8 cellular contexts compared by ENCODE assay signal in genomic region chr3:51391566-51392300, GRCh38. TPM values are rescaled to one million over a fixed set of nuclear protein-coding genes. Genes with fewer than 3 reads are reported as not detected.
A peak's percentile ranks its signal among the peaks of the same experiment; 100 is the strongest.
DNase-seq lines count a peak whose midpoint lies in the region; ATAC-seq and TF ChIP-seq lines count a peak whose summit lies in the region.

No MANE protein-coding gene starts in this region.

- H3K4me3 ChIP-seq in GM06990 (replicated peaks; ENCODE audit: low read depth, low read length), result peak overlapping the region; percentile 82
- peak overlapping the region; percentile 98 for H3K4me3 ChIP-seq in OCI-LY3 (ENCODE audit: low read length)
- peak overlapping the region; percentile 36 to 76 (median 68) for H3K4me3 ChIP-seq in heart right ventricle
- peak overlapping the region; percentile 88 for H3K4me3 ChIP-seq in psoas muscle

- H3K27ac ChIP-seq in OCI-LY3 (ENCODE audit: low read length) (peak overlapping the region; percentile 62), heart right ventricle (peak overlapping the region; percentile 61 to 97 (median 90)), psoas muscle (peak overlapping the region; percentile 90)

- peaks cover 51% of the 10 kb centered on the region for H3K36me3 ChIP-seq in GM06990 (ENCODE audit: control insufficient read depth, insufficient read depth, low read length)
- peaks cover 75% of the 10 kb centered on the region for H3K36me3 ChIP-seq in OCI-LY3 (replicated peaks; ENCODE audit: low read depth, low read length)
- H3K36me3 ChIP-seq in heart right ventricle, result peaks cover 0 to 84% (median 42%) of the 10 kb centered on the region in 9 donors
- peaks cover 3 to 62% of the 10 kb centered on the region in 2 donors for H3K36me3 ChIP-seq in psoas muscle (ENCODE audit: insufficient read depth in 1 of 2, low read depth in 1 of 2)

- no peaks in the 10 kb centered on the region for H3K27me3 Mint-ChIP-seq in activated naive CD8-positive, alpha-beta T cell

- DNase-seq in GM06990 (ENCODE audit: extremely low read depth, insufficient read length), result peak; percentile 72
- DNase-seq in HCEC 1CT, result peak; percentile 22
- peak in 1 of 2 donors; percentile 32 for DNase-seq in heart right ventricle
- DNase-seq in psoas muscle, result peak; percentile 39 to 65
- no peak for DNase-seq in NCI-H446 treated with DMSO at 0.1 percent for 48 hours (lab: John Stamatoyannopoulos, UW)
- DNase-seq in NCI-H1436 treated with DMSO at 0.1 percent for 48 hours (lab: John Stamatoyannopoulos, UW), result no peak

- H3K79me2 ChIP-seq in OCI-LY3 (ENCODE audit: low read length), result peaks cover 78% of the 10 kb centered on the region

- TF ChIP-seq CTCF in GM06990 (IDR thresholded peaks at IDR 0.05; ENCODE audit: insufficient read depth, low read length, poor library complexity, severe bottlenecking) (no peak), OCI-LY3 (IDR thresholded peaks at IDR 0.05; ENCODE audit: low read depth, low read length) (no peak), heart right ventricle (IDR thresholded peaks at IDR 0.05) (no peak), psoas muscle (IDR thresholded peaks at IDR 0.05) (no peak)

- intact Hi-C loops in heart right ventricle (cut with DNase I), result loop anchor here in 8 of 10 donors (5.0 to 10.0 kb wide), 5 partner anchors 106 to 293 kb away; partner anchors contain the start of genes TEX264 (in 3 of the 8) and DCAF1 (in 2 of the 8)
- intact Hi-C loops in psoas muscle (cut with DNase I), result loop anchor here (5.0 to 10.0 kb wide), 4 partner anchors 283 to 819 kb away; partner anchors contain the start of genes MAPKAPK3 (in 1 of the 2) and TEX264 (in 1 of the 2)

- H3K4me3 Mint-ChIP-seq in activated naive CD8-positive, alpha-beta T cell, result peak overlapping the region; percentile 83

- H3K9ac ChIP-seq in OCI-LY3 (ENCODE audit: low read length), result peak overlapping the region; percentile 92

- peak overlapping the region; percentile 97 for H3K4me2 ChIP-seq in OCI-LY3 (ENCODE audit: low read length)

- H3K9me3 ChIP-seq in OCI-LY3 (ENCODE audit: insufficient read depth, low read length), result no peaks in the 10 kb centered on the region
- H3K9me3 ChIP-seq in heart right ventricle, result no peaks in the 10 kb centered on the region
- H3K9me3 ChIP-seq in psoas muscle, result no peaks in the 10 kb centered on the region

- WGBS in heart right ventricle, 2 donors, result 2 to 7% methylated on average over 83 to 109 of the region's 109 CpGs
- 3 to 4% (median 4%) methylated on average over 59 to 109 of the region's 109 CpGs for WGBS in psoas muscle, 3 donors

- H3K27me3 ChIP-seq in GM06990 (replicated peaks; ENCODE audit: control insufficient read depth, insufficient read depth, low read length), result no peaks in the 10 kb centered on the region
- no peaks in the 10 kb centered on the region for H3K27me3 ChIP-seq in OCI-LY3 (ENCODE audit: low read depth, low read length)
- no peaks in the 10 kb centered on the region for H3K27me3 ChIP-seq in heart right ventricle
- no peaks in the 10 kb centered on the region for H3K27me3 ChIP-seq in psoas muscle (ENCODE audit: insufficient read depth in 3 of 3, low read length in 2 of 3)

- H3K4me1 ChIP-seq in OCI-LY3 (ENCODE audit: low read length) (peaks cover 39% of the 10 kb centered on the region), heart right ventricle (peaks cover 28 to 91% (median 85%) of the 10 kb centered on the region in 9 donors), psoas muscle (peaks cover 50% of the 10 kb centered on the region)

- peaks cover 60% of the 10 kb centered on the region for H4K20me1 ChIP-seq in OCI-LY3 (ENCODE audit: insufficient read depth, low read length)

- ATAC-seq in heart right ventricle, result peak in 1 of 8 donors; percentile 0
- peak in 1 of 4 donors; percentile 2 for ATAC-seq in psoas muscle

- no peak overlapping the region for H2AFZ ChIP-seq in OCI-LY3 (ENCODE audit: low read depth, low read length)

- no peaks in the 10 kb centered on the region for H3K9me3 Mint-ChIP-seq in activated naive CD8-positive, alpha-beta T cell (ENCODE audit: low read depth)

- H3K36me3 Mint-ChIP-seq in activated naive CD8-positive, alpha-beta T cell, result peaks cover 16% of the 10 kb centered on the region

- peaks cover 62% of the 10 kb centered on the region for H3K4me1 Mint-ChIP-seq in activated naive CD8-positive, alpha-beta T cell (ENCODE audit: low read depth)

- peak overlapping the region; percentile 86 for H3K27ac Mint-ChIP-seq in activated naive CD8-positive, alpha-beta T cell

RNA-seq across cellular contexts. Expression of gene RBM15B, which starts 0.6 kb away (rescaled TPM):
- 10 to 100 TPM; 11.3 to 17.1 (median 13.7) TPM for total RNA-seq in heart right ventricle
- 10 to 100 TPM in 1 of 2 donors, 1 to 10 TPM in 1; 3.6 to 10.4 TPM for polyA plus RNA-seq in heart right ventricle
- total RNA-seq in psoas muscle, result 10 to 100 TPM in 1 of 4 donors, 1 to 10 TPM in 3; 7.0 to 11.9 (median 9.8) TPM
- 1 to 10 TPM; 4.6 to 8.8 (median 6.1) TPM for polyA plus RNA-seq in psoas muscle

RNA-seq across cellular contexts. Expression of gene MANF, which starts 6.6 kb away (rescaled TPM):
- total RNA-seq in heart right ventricle (10 to 100 TPM; 33.8 to 82.3 (median 45.1) TPM), psoas muscle (10 to 100 TPM; 12.6 to 24.0 (median 19.3) TPM)
- polyA plus RNA-seq in heart right ventricle (100 to 1,000 TPM in 1 of 2 donors, 10 to 100 TPM in 1; 19.1 to 150 TPM), psoas muscle (10 to 100 TPM; 17.9 to 42.4 (median 18.3) TPM)

Comparison
In these comparisons a context has a peak if more than half of its experiments do, and no peak if none do; other contexts are left out.
1. DNase-seq: peak in GM06990 (single experiment), HCEC 1CT (single experiment) and psoas muscle (2 of 2); none in NCI-H446 treated with DMSO at 0.1 percent for 48 hours (single experiment) and NCI-H1436 treated with DMSO at 0.1 percent for 48 hours (single experiment).
2. Peak in every context shown above with its lines, with median percentiles within 50 percentile points of each other: H3K4me3 ChIP-seq and H3K27ac ChIP-seq.